ENCODE assay signal across 3 cellular contexts in genomic region chr3:194407423-194407822, GRCh38.
A peak's percentile ranks its signal among the peaks of the same experiment; 100 is the strongest.
TF ChIP-seq lines count a peak whose summit lies in the region.

No MANE protein-coding gene starts in this region.

TF ChIP-seq in SK-N-SH treated with all-trans-retinoic acid at 6 μM for 48 hours, 23 proteins besides CTCF, POLR2A, EP300 and RAD21:
- TF ChIP-seq CSDC2 (CRISPR knock-in tag; IDR thresholded peaks at IDR 0.05) (no peak), OSR1 (CRISPR knock-in tag; IDR thresholded peaks at IDR 0.05) (no peak), ZNF565 (CRISPR knock-in tag; conservative IDR thresholded peaks at IDR 0.05; ENCODE audit: low read depth) (no peak), ZFP30 (CRISPR knock-in tag; IDR thresholded peaks at IDR 0.05) (no peak), RARB (CRISPR knock-in tag; IDR thresholded peaks at IDR 0.05) (no peak), ZNF8 (CRISPR knock-in tag; IDR thresholded peaks at IDR 0.05) (no peak), GLIS3 (CRISPR knock-in tag; IDR thresholded peaks at IDR 0.05) (no peak), ZNF70 (CRISPR knock-in tag; IDR thresholded peaks at IDR 0.05) (no peak), TOX (CRISPR knock-in tag; IDR thresholded peaks at IDR 0.05; ENCODE audit: borderline replicate concordance) (no peak), TCF4 (CRISPR knock-in tag; IDR thresholded peaks at IDR 0.05; ENCODE audit: borderline replicate concordance) (no peak), ZC3H10 (CRISPR knock-in tag; IDR thresholded peaks at IDR 0.05) (no peak), BACH2 (CRISPR knock-in tag; IDR thresholded peaks at IDR 0.05; ENCODE audit: borderline replicate concordance) (no peak), SNAI2 (CRISPR knock-in tag; IDR thresholded peaks at IDR 0.05) (no peak), CSRNP3 (CRISPR knock-in tag; IDR thresholded peaks at IDR 0.05) (no peak), CREB5 (CRISPR knock-in tag; IDR thresholded peaks at IDR 0.05; ENCODE audit: low read depth) (no peak)

TF ChIP-seq in SK-N-SH, 30 proteins besides CTCF, POLR2A, EP300 and RAD21:
- TF ChIP-seq TAF1 (IDR thresholded peaks at IDR 0.05; ENCODE audit: borderline replicate concordance, low read depth, low read length) (no peak), GATA2 (CRISPR knock-in tag; IDR thresholded peaks at IDR 0.05) (no peak), MXI1 (IDR thresholded peaks at IDR 0.05; ENCODE audit: low read depth, low read length) (no peak), EZH2phosphoT487 (IDR thresholded peaks at IDR 0.05; ENCODE audit: borderline replicate concordance, low read depth) (no peak), REST (IDR thresholded peaks at IDR 0.05; ENCODE audit: low read depth, low read length) (no peak), TCF12 (IDR thresholded peaks at IDR 0.05) (no peak), TEAD4 (IDR thresholded peaks at IDR 0.05; ENCODE audit: borderline replicate concordance, insufficient read depth) (no peak), RXRA (IDR thresholded peaks at IDR 0.05; ENCODE audit: borderline replicate concordance, low read depth) (no peak), RFX5 (IDR thresholded peaks at IDR 0.05; ENCODE audit: low read length) (no peak), MEF2A (IDR thresholded peaks at IDR 0.05; ENCODE audit: borderline replicate concordance, low read depth) (no peak), ELF1 (IDR thresholded peaks at IDR 0.05) (no peak), NRF1 (IDR thresholded peaks at IDR 0.05; ENCODE audit: low read depth, low read length) (no peak), ZBTB33 (IDR thresholded peaks at IDR 0.05; ENCODE audit: borderline replicate concordance, low read depth) (no peak), YY1 (IDR thresholded peaks at IDR 0.05; ENCODE audit: low read depth) (no peak), NFIC (IDR thresholded peaks at IDR 0.05; ENCODE audit: borderline replicate concordance) (no peak), FOSL2 (IDR thresholded peaks at IDR 0.05; ENCODE audit: borderline replicate concordance, low read depth) (no peak), SMC3 (IDR thresholded peaks at IDR 0.05; ENCODE audit: low read depth, low read length) (no peak)
- TF ChIP-seq, protein P1, sequence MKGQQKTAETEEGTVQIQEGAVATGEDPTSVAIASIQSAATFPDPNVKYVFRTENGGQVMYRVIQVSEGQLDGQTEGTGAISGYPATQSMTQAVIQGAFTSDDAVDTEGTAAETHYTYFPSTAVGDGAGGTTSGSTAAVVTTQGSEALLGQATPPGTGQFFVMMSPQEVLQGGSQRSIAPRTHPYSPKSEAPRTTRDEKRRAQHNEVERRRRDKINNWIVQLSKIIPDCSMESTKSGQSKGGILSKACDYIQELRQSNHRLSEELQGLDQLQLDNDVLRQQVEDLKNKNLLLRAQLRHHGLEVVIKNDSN (IDR thresholded peaks at IDR 0.05; ENCODE audit: borderline replicate concordance, low read depth) = no peak
- TF ChIP-seq, protein P2, sequence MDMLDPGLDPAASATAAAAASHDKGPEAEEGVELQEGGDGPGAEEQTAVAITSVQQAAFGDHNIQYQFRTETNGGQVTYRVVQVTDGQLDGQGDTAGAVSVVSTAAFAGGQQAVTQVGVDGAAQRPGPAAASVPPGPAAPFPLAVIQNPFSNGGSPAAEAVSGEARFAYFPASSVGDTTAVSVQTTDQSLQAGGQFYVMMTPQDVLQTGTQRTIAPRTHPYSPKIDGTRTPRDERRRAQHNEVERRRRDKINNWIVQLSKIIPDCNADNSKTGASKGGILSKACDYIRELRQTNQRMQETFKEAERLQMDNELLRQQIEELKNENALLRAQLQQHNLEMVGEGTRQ (IDR thresholded peaks at IDR 0.05; ENCODE audit: borderline replicate concordance, low read depth, low read length) = no peak
- TF ChIP-seq, protein P3, sequence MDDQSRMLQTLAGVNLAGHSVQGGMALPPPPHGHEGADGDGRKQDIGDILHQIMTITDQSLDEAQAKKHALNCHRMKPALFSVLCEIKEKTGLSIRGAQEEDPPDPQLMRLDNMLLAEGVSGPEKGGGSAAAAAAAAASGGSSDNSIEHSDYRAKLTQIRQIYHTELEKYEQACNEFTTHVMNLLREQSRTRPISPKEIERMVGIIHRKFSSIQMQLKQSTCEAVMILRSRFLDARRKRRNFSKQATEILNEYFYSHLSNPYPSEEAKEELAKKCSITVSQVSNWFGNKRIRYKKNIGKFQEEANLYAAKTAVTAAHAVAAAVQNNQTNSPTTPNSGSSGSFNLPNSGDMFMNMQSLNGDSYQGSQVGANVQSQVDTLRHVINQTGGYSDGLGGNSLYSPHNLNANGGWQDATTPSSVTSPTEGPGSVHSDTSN (IDR thresholded peaks at IDR 0.05) = no peak
TF ChIP-seq in SK-N-SH: peak in this region for 0.

TF ChIP-seq in K562, 482 proteins besides CTCF, POLR2A, EP300 and RAD21 (continues in another document):
- TF ChIP-seq ZKSCAN8 (CRISPR knock-in tag; IDR thresholded peaks at IDR 0.05) = no peak
- no peak for TF ChIP-seq HOXB6 (CRISPR knock-in tag; IDR thresholded peaks at IDR 0.05; ENCODE audit: borderline replicate concordance)
- TF ChIP-seq DNMT1 (IDR thresholded peaks at IDR 0.05) = no peak
- no peak for TF ChIP-seq ESRRA (IDR thresholded peaks at IDR 0.05; ENCODE audit: borderline replicate concordance, low read depth)
- no peak for TF ChIP-seq RCOR1 (IDR thresholded peaks at IDR 0.05; ENCODE audit: borderline replicate concordance in 1 of 2, low read depth in 2 of 2, low read length in 2 of 2)
- no peak for TF ChIP-seq TEAD2 (tag; IDR thresholded peaks at IDR 0.05)
- no peak for TF ChIP-seq SRSF7 (optimal IDR thresholded peaks at IDR 0.05; ENCODE audit: low read depth, low read length)
- no peak for TF ChIP-seq CCAR2 (IDR thresholded peaks at IDR 0.05; ENCODE audit: low read depth, low read length)
- no peak for TF ChIP-seq ZNF134 (CRISPR knock-in tag; conservative IDR thresholded peaks at IDR 0.05)
- no peak for TF ChIP-seq KDM4B (IDR thresholded peaks at IDR 0.05; ENCODE audit: borderline replicate concordance in 2 of 2, low read depth in 1 of 2)
- no peak for TF ChIP-seq ZNF77 (CRISPR knock-in tag; IDR thresholded peaks at IDR 0.05)
- peak; percentile 27; the same call in 1 of the 2 replicates for TF ChIP-seq ARID1B (IDR thresholded peaks at IDR 0.05)
- TF ChIP-seq, protein P4, sequence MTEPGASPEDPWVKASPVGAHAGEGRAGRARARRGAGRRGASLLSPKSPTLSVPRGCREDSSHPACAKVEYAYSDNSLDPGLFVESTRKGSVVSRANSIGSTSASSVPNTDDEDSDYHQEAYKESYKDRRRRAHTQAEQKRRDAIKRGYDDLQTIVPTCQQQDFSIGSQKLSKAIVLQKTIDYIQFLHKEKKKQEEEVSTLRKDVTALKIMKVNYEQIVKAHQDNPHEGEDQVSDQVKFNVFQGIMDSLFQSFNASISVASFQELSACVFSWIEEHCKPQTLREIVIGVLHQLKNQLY (CRISPR knock-in tag; conservative IDR thresholded peaks at IDR 0.05) = no peak
- no peak for TF ChIP-seq SAP30 (IDR thresholded peaks at IDR 0.05; ENCODE audit: borderline replicate concordance, insufficient read depth, low read depth, low read length, poor library complexity, severe bottlenecking)
- TF ChIP-seq, protein P5, sequence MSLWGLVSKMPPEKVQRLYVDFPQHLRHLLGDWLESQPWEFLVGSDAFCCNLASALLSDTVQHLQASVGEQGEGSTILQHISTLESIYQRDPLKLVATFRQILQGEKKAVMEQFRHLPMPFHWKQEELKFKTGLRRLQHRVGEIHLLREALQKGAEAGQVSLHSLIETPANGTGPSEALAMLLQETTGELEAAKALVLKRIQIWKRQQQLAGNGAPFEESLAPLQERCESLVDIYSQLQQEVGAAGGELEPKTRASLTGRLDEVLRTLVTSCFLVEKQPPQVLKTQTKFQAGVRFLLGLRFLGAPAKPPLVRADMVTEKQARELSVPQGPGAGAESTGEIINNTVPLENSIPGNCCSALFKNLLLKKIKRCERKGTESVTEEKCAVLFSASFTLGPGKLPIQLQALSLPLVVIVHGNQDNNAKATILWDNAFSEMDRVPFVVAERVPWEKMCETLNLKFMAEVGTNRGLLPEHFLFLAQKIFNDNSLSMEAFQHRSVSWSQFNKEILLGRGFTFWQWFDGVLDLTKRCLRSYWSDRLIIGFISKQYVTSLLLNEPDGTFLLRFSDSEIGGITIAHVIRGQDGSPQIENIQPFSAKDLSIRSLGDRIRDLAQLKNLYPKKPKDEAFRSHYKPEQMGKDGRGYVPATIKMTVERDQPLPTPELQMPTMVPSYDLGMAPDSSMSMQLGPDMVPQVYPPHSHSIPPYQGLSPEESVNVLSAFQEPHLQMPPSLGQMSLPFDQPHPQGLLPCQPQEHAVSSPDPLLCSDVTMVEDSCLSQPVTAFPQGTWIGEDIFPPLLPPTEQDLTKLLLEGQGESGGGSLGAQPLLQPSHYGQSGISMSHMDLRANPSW (CRISPR knock-in tag; IDR thresholded peaks at IDR 0.05) = no peak
- no peak for TF ChIP-seq HSF4 (CRISPR knock-in tag; IDR thresholded peaks at IDR 0.05; ENCODE audit: borderline replicate concordance)
- no peak for TF ChIP-seq JUN (IDR thresholded peaks at IDR 0.05; ENCODE audit: borderline replicate concordance, low read depth, low read length)
- TF ChIP-seq JUN (CRISPR knock-in tag; IDR thresholded peaks at IDR 0.05; ENCODE audit: borderline replicate concordance) = no peak
- no peak for TF ChIP-seq BMI1 (IDR thresholded peaks at IDR 0.05; ENCODE audit: low read length)
- TF ChIP-seq LEF1 (IDR thresholded peaks at IDR 0.05) = no peak
- TF ChIP-seq ETS2 (tag; IDR thresholded peaks at IDR 0.05; ENCODE audit: borderline replicate concordance, poor library complexity, severe bottlenecking) = no peak
- peak; percentile 52; the same call in 1 of the 2 replicates for TF ChIP-seq JUND (IDR thresholded peaks at IDR 0.05; ENCODE audit: borderline replicate concordance, low read depth, low read length)
- TF ChIP-seq JUND (tag; IDR thresholded peaks at IDR 0.05; ENCODE audit: borderline replicate concordance, low read depth, low read length) = no peak
- no peak for TF ChIP-seq TOE1 (IDR thresholded peaks at IDR 0.05; ENCODE audit: borderline replicate concordance)
- no peak for TF ChIP-seq TOE1 (CRISPR knock-in tag; IDR thresholded peaks at IDR 0.05; ENCODE audit: borderline replicate concordance, low read depth)
- TF ChIP-seq ZNF766 (CRISPR knock-in tag; conservative IDR thresholded peaks at IDR 0.05) = no peak
- TF ChIP-seq, protein P6, sequence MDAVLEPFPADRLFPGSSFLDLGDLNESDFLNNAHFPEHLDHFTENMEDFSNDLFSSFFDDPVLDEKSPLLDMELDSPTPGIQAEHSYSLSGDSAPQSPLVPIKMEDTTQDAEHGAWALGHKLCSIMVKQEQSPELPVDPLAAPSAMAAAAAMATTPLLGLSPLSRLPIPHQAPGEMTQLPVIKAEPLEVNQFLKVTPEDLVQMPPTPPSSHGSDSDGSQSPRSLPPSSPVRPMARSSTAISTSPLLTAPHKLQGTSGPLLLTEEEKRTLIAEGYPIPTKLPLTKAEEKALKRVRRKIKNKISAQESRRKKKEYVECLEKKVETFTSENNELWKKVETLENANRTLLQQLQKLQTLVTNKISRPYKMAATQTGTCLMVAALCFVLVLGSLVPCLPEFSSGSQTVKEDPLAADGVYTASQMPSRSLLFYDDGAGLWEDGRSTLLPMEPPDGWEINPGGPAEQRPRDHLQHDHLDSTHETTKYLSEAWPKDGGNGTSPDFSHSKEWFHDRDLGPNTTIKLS (IDR thresholded peaks at IDR 0.05; ENCODE audit: borderline replicate concordance, low read depth) = peak; percentile 90
- TF ChIP-seq TFAP4 (CRISPR knock-in tag; IDR thresholded peaks at IDR 0.05; ENCODE audit: borderline replicate concordance) = peak; percentile 68
- no peak for TF ChIP-seq CXXC5 (CRISPR knock-in tag; IDR thresholded peaks at IDR 0.05)
- no peak for TF ChIP-seq SNIP1 (IDR thresholded peaks at IDR 0.05; ENCODE audit: low read depth)
- no peak for TF ChIP-seq CREBBP (IDR thresholded peaks at IDR 0.05; ENCODE audit: low read depth, low read length)
- TF ChIP-seq OTX1 (CRISPR knock-in tag; IDR thresholded peaks at IDR 0.05) = no peak
- no peak for TF ChIP-seq KLF6 (CRISPR knock-in tag; IDR thresholded peaks at IDR 0.05; ENCODE audit: borderline replicate concordance)
- no peak for TF ChIP-seq C11orf30 (IDR thresholded peaks at IDR 0.05; ENCODE audit: low read depth)
- TF ChIP-seq EP400 (IDR thresholded peaks at IDR 0.05) = peak; percentile 56
- no peak for TF ChIP-seq HEY1 (CRISPR knock-in tag; IDR thresholded peaks at IDR 0.05; ENCODE audit: borderline replicate concordance)
- no peak for TF ChIP-seq GTF3C2 (IDR thresholded peaks at IDR 0.05; ENCODE audit: borderline replicate concordance, extremely low read depth, insufficient read length)
- TF ChIP-seq ZNF3 (CRISPR knock-in tag; IDR thresholded peaks at IDR 0.05) = no peak
- TF ChIP-seq SPI1 (IDR thresholded peaks at IDR 0.05; ENCODE audit: borderline replicate concordance, low read depth, low read length) = no peak
- no peak for TF ChIP-seq ZNF57 (CRISPR knock-in tag; IDR thresholded peaks at IDR 0.05)
- TF ChIP-seq SLC30A9 (CRISPR knock-in tag; IDR thresholded peaks at IDR 0.05) = no peak
- no peak for TF ChIP-seq ZNF197 (CRISPR knock-in tag; IDR thresholded peaks at IDR 0.05; ENCODE audit: low read depth)
- no peak for TF ChIP-seq MIER1 (IDR thresholded peaks at IDR 0.05; ENCODE audit: low read depth)
- no peak for TF ChIP-seq RNF2 (IDR thresholded peaks at IDR 0.05)
- TF ChIP-seq ZBTB1 (CRISPR knock-in tag; IDR thresholded peaks at IDR 0.05; ENCODE audit: borderline replicate concordance, low read depth) = no peak
- TF ChIP-seq RFX5 (IDR thresholded peaks at IDR 0.05; ENCODE audit: low read depth, low read length) = no peak
- TF ChIP-seq NR2C1 (IDR thresholded peaks at IDR 0.05) = no peak
- TF ChIP-seq NR2C1 (tag; IDR thresholded peaks at IDR 0.05) = no peak
- TF ChIP-seq NFIC (IDR thresholded peaks at IDR 0.05) = no peak
- no peak for TF ChIP-seq ARNT (IDR thresholded peaks at IDR 0.05)
